In genomic region chr10:16674147-16674703, GRCh38 we compare ENCODE assay signal across 22 cellular contexts.
A peak's percentile ranks its signal among the peaks of the same experiment; 100 is the strongest.
DNase-seq lines count a peak whose midpoint lies in the region; ATAC-seq and TF ChIP-seq lines count a peak whose summit lies in the region.
"Had no signal": no experiment of that assay in that cellular context is flagged by ENCODE, and none has a peak within 500 bp of the region (broad histone marks: within the 10 kb centered on the region; RNA-seq: fewer than 3 reads in every experiment).

No MANE protein-coding gene starts in this region.

- peaks cover 3% of the 10 kb centered on the region for H3K9me3 Mint-ChIP-seq in chondrocyte (ENCODE audit: low read depth)
- peaks cover 4% of the 10 kb centered on the region for H3K9me3 Mint-ChIP-seq in activated naive CD4-positive, alpha-beta T cell treated with anti-CD3 and anti-CD28 coated beads for 36 hours
- no peaks in the 10 kb centered on the region for H3K9me3 Mint-ChIP-seq in activated CD4-positive, alpha-beta T cell treated with anti-CD3 and anti-CD28 coated beads for 36 hours (ENCODE audit: low read depth)

- no peak overlapping the region for H3K4me3 Mint-ChIP-seq in chondrocyte (ENCODE audit: unreplicated experiment)
- no peak overlapping the region for H3K4me3 Mint-ChIP-seq in activated naive CD4-positive, alpha-beta T cell treated with anti-CD3 and anti-CD28 coated beads for 36 hours
- no peak overlapping the region for H3K4me3 Mint-ChIP-seq in activated CD4-positive, alpha-beta T cell treated with anti-CD3 and anti-CD28 coated beads for 36 hours
- H3K4me3 Mint-ChIP-seq: activated naive CD8-positive, alpha-beta T cell treated with anti-CD3 and anti-CD28 coated beads, Interleukin-2, amount 50 U/mL, for 24 hours; neural progenitor cell; T-helper 1 cell treated with Interleukin-12 subunit alpha and Interleukin-12 subunit beta and Interleukin-4 antibody, amounts not matched to agents 30 μg/mL and 1 μg/mL, for 36 hours had no signal

- H3K4me1 Mint-ChIP-seq in chondrocyte (ENCODE audit: low read depth) = peaks cover 16% of the 10 kb centered on the region
- no peaks in the 10 kb centered on the region for H3K4me1 Mint-ChIP-seq in activated naive CD4-positive, alpha-beta T cell treated with anti-CD3 and anti-CD28 coated beads for 36 hours (ENCODE audit: low read depth)
- no peaks in the 10 kb centered on the region for H3K4me1 Mint-ChIP-seq in activated CD4-positive, alpha-beta T cell treated with anti-CD3 and anti-CD28 coated beads for 36 hours
- H3K4me1 Mint-ChIP-seq: activated naive CD8-positive, alpha-beta T cell treated with anti-CD3 and anti-CD28 coated beads, Interleukin-2, amount 50 U/mL, for 24 hours; neural progenitor cell had no signal

- DNase-seq in DMS153 treated with DMSO at 0.1 percent for 48 hours (lab: John Stamatoyannopoulos, UW; ENCODE audit: unreplicated experiment) = peak; percentile 38
- peak; percentile 6 for DNase-seq in NCI-H128 (lab: John Stamatoyannopoulos, UW; ENCODE audit: unreplicated experiment)
- peak; percentile 26 for DNase-seq in NCI-H2196 (lab: John Stamatoyannopoulos, UW; ENCODE audit: unreplicated experiment)
- no peak for DNase-seq in chondrocyte (ENCODE audit: low spot score)
- no peak for DNase-seq in activated naive CD4-positive, alpha-beta T cell treated with anti-CD3 and anti-CD28 coated beads for 36 hours
- no peak for DNase-seq in activated CD4-positive, alpha-beta T cell treated with anti-CD3 and anti-CD28 coated beads for 36 hours
- DNase-seq: ACHN; activated CD4-positive, alpha-beta T cell treated with anti-CD3 and anti-CD28 coated beads, Interleukin-2, amount 50 U/mL, for 4 hours; activated effector memory CD4-positive, alpha-beta T cell treated with Interleukin-2 at 50 U/mL for 16 hours; activated naive CD8-positive, alpha-beta T cell treated with anti-CD3 and anti-CD28 coated beads, Interleukin-2, amount 50 U/mL, for 24 hours; body of pancreas; EL; H7; hippocampal formation; sigmoid colon; stimulated activated CD4-positive, alpha-beta T cell treated with anti-CD3 and anti-CD28 coated beads, Interleukin-15, amount 100 ng/mL, for 24 hours; stimulated activated CD8-positive, alpha-beta memory T cell treated with anti-CD3 and anti-CD28 coated beads, Interleukin-4, amount 100 ng/mL, for 48 hours; upper lobe of right lung had no signal

- CTCF ChIA-PET in activated naive CD4-positive, alpha-beta T cell treated with anti-CD3 and anti-CD28 coated beads for 36 hours (lab: Charles Lee) = interaction anchor here (0.6 to 1.5 kb wide), 3 partner anchors 46 to 1033 kb away, joined by 3 to 5 read pairs (median 4); no protein-coding TSS in a partner anchor
- CTCF ChIA-PET in activated CD4-positive, alpha-beta T cell treated with anti-CD3 and anti-CD28 coated beads for 36 hours (lab: Charles Lee) = interaction anchor here (0.7 kb wide), 1 partner anchor 24 kb away, joined by 4 read pairs; no protein-coding TSS in a partner anchor

- peaks cover 10% of the 10 kb centered on the region for H3K36me3 Mint-ChIP-seq in chondrocyte (ENCODE audit: low read depth)
- peaks cover 41% of the 10 kb centered on the region for H3K36me3 Mint-ChIP-seq in activated naive CD4-positive, alpha-beta T cell treated with anti-CD3 and anti-CD28 coated beads for 36 hours (ENCODE audit: low read depth)
- H3K36me3 Mint-ChIP-seq in activated CD4-positive, alpha-beta T cell treated with anti-CD3 and anti-CD28 coated beads for 36 hours (ENCODE audit: low read depth) = peaks cover 35% of the 10 kb centered on the region

- intact Hi-C loops in activated naive CD4-positive, alpha-beta T cell treated with anti-CD3 and anti-CD28 coated beads for 36 hours (cut with micrococcal nuclease) = no loop called here
- intact Hi-C loops in activated CD4-positive, alpha-beta T cell treated with anti-CD3 and anti-CD28 coated beads for 36 hours (cut with DNase I, micrococcal nuclease) = loop anchor here in 1 of 2 experiments (5.0 kb wide), 1 partner anchor 62 kb away; no protein-coding TSS in a partner anchor

- H3K27ac Mint-ChIP-seq in chondrocyte (ENCODE audit: unreplicated experiment) = peak overlapping the region; percentile 69
- H3K27ac Mint-ChIP-seq in activated naive CD4-positive, alpha-beta T cell treated with anti-CD3 and anti-CD28 coated beads for 36 hours = no peak overlapping the region
- H3K27ac Mint-ChIP-seq in activated CD4-positive, alpha-beta T cell treated with anti-CD3 and anti-CD28 coated beads for 36 hours = no peak overlapping the region
- H3K27ac Mint-ChIP-seq: activated naive CD8-positive, alpha-beta T cell treated with anti-CD3 and anti-CD28 coated beads, Interleukin-2, amount 50 U/mL, for 24 hours; neural progenitor cell; T-helper 1 cell treated with Interleukin-12 subunit alpha and Interleukin-12 subunit beta and Interleukin-4 antibody, amounts not matched to agents 30 μg/mL and 1 μg/mL, for 36 hours had no signal

- POLR2A ChIA-PET in activated CD4-positive, alpha-beta T cell treated with anti-CD3 and anti-CD28 coated beads for 36 hours (lab: Charles Lee) = no interaction called here

- TF ChIP-seq CTCF in chondrocyte (IDR thresholded peaks at IDR 0.05) = no peak

- no peaks in the 10 kb centered on the region for H3K27me3 Mint-ChIP-seq in chondrocyte (ENCODE audit: low read depth)
- H3K27me3 Mint-ChIP-seq in activated naive CD4-positive, alpha-beta T cell treated with anti-CD3 and anti-CD28 coated beads for 36 hours (ENCODE audit: low read depth) = no peaks in the 10 kb centered on the region
- no peaks in the 10 kb centered on the region for H3K27me3 Mint-ChIP-seq in activated CD4-positive, alpha-beta T cell treated with anti-CD3 and anti-CD28 coated beads for 36 hours
- H3K27me3 Mint-ChIP-seq: activated naive CD8-positive, alpha-beta T cell treated with anti-CD3 and anti-CD28 coated beads, Interleukin-2, amount 50 U/mL, for 24 hours had no signal

- ATAC-seq in GM19328 (IDR thresholded peaks at IDR 0.05; ENCODE audit: unreplicated experiment) = no peak
- no peak for ATAC-seq in activated CD4-positive, alpha-beta T cell treated with anti-CD3 and anti-CD28 coated beads for 36 hours
- ATAC-seq in HG02981 (IDR thresholded peaks at IDR 0.05; ENCODE audit: unreplicated experiment) = no peak
- ATAC-seq: activated naive CD8-positive, alpha-beta T cell treated with anti-CD3 and anti-CD28 coated beads, Interleukin-2, amount 50 U/mL, for 24 hours; body of pancreas; upper lobe of right lung had no signal

Comparison
In these comparisons a context has a peak if more than half of its experiments do, and no peak if none do; other contexts are left out.
1. DNase-seq: peak in DMS153 treated with DMSO at 0.1 percent for 48 hours (single experiment), NCI-H128 (single experiment) and NCI-H2196 (single experiment); none in chondrocyte (single experiment), activated naive CD4-positive, alpha-beta T cell treated with anti-CD3 and anti-CD28 coated beads for 36 hours (single experiment) and activated CD4-positive, alpha-beta T cell treated with anti-CD3 and anti-CD28 coated beads for 36 hours (single experiment).